In genomic region chr17:17778308-17779014, GRCh38 we compare ENCODE assay signal across 2 cellular contexts.
A peak's percentile ranks its signal among the peaks of the same experiment; 100 is the strongest.
TF ChIP-seq lines count a peak whose summit lies in the region.

No MANE protein-coding gene starts in this region.

TF ChIP-seq in SK-N-SH, 30 proteins besides CTCF, POLR2A, EP300 and RAD21 (continued from another document):
- TF ChIP-seq IRF3 (IDR thresholded peaks at IDR 0.05; ENCODE audit: low read depth, low read length) = no peak
- TF ChIP-seq RCOR1 (IDR thresholded peaks at IDR 0.05; ENCODE audit: low read length) = peak; percentile 61; the same call in 1 of the 2 replicates
- TF ChIP-seq SIN3A (IDR thresholded peaks at IDR 0.05; ENCODE audit: borderline replicate concordance, low read depth, low read length) = no peak
- no peak for TF ChIP-seq GATA2 (CRISPR knock-in tag; IDR thresholded peaks at IDR 0.05)
- no peak for TF ChIP-seq GABPA (IDR thresholded peaks at IDR 0.05; ENCODE audit: low read depth)

TF ChIP-seq in SK-N-SH treated with all-trans-retinoic acid at 6 μM for 48 hours, 23 proteins besides CTCF, POLR2A, EP300 and RAD21 (continued from another document):
- TF ChIP-seq PATZ1 (CRISPR knock-in tag; IDR thresholded peaks at IDR 0.05; ENCODE audit: borderline replicate concordance) (no peak), ZNF565 (CRISPR knock-in tag; conservative IDR thresholded peaks at IDR 0.05; ENCODE audit: low read depth) (no peak), TOX (CRISPR knock-in tag; IDR thresholded peaks at IDR 0.05; ENCODE audit: borderline replicate concordance) (no peak), ZC3H10 (CRISPR knock-in tag; IDR thresholded peaks at IDR 0.05) (no peak), ZFP3 (CRISPR knock-in tag; IDR thresholded peaks at IDR 0.05) (no peak)
